In the genomic region with DNA sequence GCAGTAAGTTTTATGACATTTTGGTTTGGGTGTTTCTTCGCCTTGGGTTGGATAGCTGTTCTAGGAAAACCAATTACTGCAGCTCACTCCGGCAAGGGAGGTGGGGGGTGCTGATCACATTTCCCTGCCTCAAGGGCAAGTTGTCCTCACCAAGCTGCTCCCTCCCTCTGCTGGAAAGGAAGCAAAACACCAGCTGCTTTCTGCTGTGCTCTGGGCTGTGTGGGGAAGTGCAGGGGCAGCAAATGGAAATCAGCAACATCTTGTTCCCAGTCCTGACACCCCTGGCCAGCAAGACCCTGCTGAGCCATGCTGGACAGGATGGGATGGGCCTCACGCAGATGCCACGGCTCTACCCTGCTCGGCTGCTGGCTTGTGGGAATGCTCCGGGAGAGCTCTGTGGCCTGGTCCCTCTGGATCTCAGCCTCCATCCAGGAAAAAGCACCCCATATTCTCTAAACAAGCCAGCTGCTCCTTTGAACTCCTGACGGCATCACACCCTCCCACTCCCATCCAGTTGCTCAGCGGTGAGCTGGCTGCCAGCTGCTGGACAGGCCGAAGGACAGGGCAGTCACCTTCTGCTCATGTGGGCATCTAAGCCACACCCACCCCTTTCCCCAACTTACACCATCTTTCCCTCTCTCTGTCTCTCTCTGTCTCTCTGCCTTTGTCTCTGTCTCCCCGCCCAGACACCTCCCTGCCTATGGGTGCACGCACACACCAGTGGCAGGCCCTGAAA, we compare ENCODE assay signal across 9 cellular contexts. TPM values are rescaled to one million over a fixed set of nuclear protein-coding genes. Genes with fewer than 3 reads are reported as not detected.
DNase-seq lines count a peak whose midpoint lies in the region; ATAC-seq, FAIRE-seq and TF ChIP-seq lines count a peak whose summit lies in the region.
"Had no signal": no experiment of that assay in that cellular context is flagged by ENCODE, and none has a peak within 500 bp of the region (broad histone marks: within the 10 kb centered on the region; RNA-seq: fewer than 3 reads in every experiment).

No MANE protein-coding gene starts in this region.

- no peak overlapping the region for H3K27ac ChIP-seq in heart right ventricle
- H3K27ac ChIP-seq in smooth muscle cell (ENCODE audit: low read depth), result no peak overlapping the region
- H3K27ac ChIP-seq: 22Rv1 had no signal

- no peaks in the 10 kb centered on the region for H3K36me3 ChIP-seq in heart right ventricle
- no peaks in the 10 kb centered on the region for H3K36me3 ChIP-seq in smooth muscle cell (ENCODE audit: low read depth)

- no peaks in the 10 kb centered on the region for H3K79me2 ChIP-seq in smooth muscle cell (ENCODE audit: low read depth)

- no peaks in the 10 kb centered on the region for H3F3A ChIP-seq in smooth muscle cell (ENCODE audit: low read depth)

- 67 to 68% methylated on average over 11 of the region's 11 CpGs for WGBS in heart right ventricle, 2 donors
- WGBS in smooth muscle cell (ENCODE audit: low lambda C conversion rate), result 72% methylated on average over 11 of the region's 11 CpGs

- DNase-seq in DMS53 (lab: John Stamatoyannopoulos, UW) (peak; percentile 20), DMS53 treated with DMSO at 0.1 percent for 48 hours (lab: John Stamatoyannopoulos, UW; ENCODE audit: unreplicated experiment) (no peak), heart right ventricle (peak in 1 of 2 donors; percentile 33), smooth muscle cell (lab: John Stamatoyannopoulos, UW; ENCODE audit: unreplicated experiment) (no peak), GM12892 (ENCODE audit: insufficient read length) (no peak)

- ATAC-seq in SK-N-SH treated with all-trans-retinoic acid at 6 μM for 48 hours (peak; percentile 87), heart right ventricle (peak; percentile 48 to 88 (median 80)), GM21529 (IDR thresholded peaks at IDR 0.05; ENCODE audit: unreplicated experiment) (no peak), HG03439 (IDR thresholded peaks at IDR 0.05; ENCODE audit: unreplicated experiment) (no peak)

- H3K4me1 ChIP-seq in heart right ventricle, result peaks cover 0 to 19% (median 10%) of the 10 kb centered on the region in 9 donors
- no peaks in the 10 kb centered on the region for H3K4me1 ChIP-seq in smooth muscle cell (ENCODE audit: low read depth)

- no peak overlapping the region for H3K9ac ChIP-seq in smooth muscle cell (ENCODE audit: low read depth)

- no peak for TF ChIP-seq POLR2A in GM12892 (IDR thresholded peaks at IDR 0.05; ENCODE audit: low read depth, low read length)

- H3K27me3 ChIP-seq in heart right ventricle (peaks cover 0 to 95% (median 60%) of the 10 kb centered on the region in 7 donors), smooth muscle cell (ENCODE audit: low read depth) (peaks cover 4% of the 10 kb centered on the region)

- TF ChIP-seq CTCF in heart right ventricle (IDR thresholded peaks at IDR 0.05), result peak in 7 of 9 donors; percentile 20 to 45 (median 39)
- TF ChIP-seq CTCF in smooth muscle cell (IDR thresholded peaks at IDR 0.05; ENCODE audit: borderline replicate concordance, insufficient read depth, poor library complexity, severe bottlenecking), result peak; percentile 41

- H3K4me3 ChIP-seq in heart right ventricle, result no peak overlapping the region
- H3K4me3 ChIP-seq in smooth muscle cell, result no peak overlapping the region

- H3K9me3 ChIP-seq in heart right ventricle, result no peaks in the 10 kb centered on the region
- no peaks in the 10 kb centered on the region for H3K9me3 ChIP-seq in smooth muscle cell (replicated peaks; ENCODE audit: low read depth)

- FAIRE-seq in GM12892 (lab: Jason Lieb, UNC), result no peak

- H2AFZ ChIP-seq in smooth muscle cell (ENCODE audit: low read depth), result no peak overlapping the region

- intact Hi-C loops in heart right ventricle (cut with DNase I), result loop anchor here in 3 of 10 donors (10.0 kb wide), 2 partner anchors 87 to 587 kb away; no protein-coding TSS in a partner anchor

- no peaks in the 10 kb centered on the region for H4K20me1 ChIP-seq in smooth muscle cell (ENCODE audit: low read depth)

- H3K4me2 ChIP-seq in smooth muscle cell, result no peak overlapping the region

TF ChIP-seq in SK-N-SH treated with all-trans-retinoic acid at 6 μM for 48 hours, 23 proteins besides CTCF, POLR2A, EP300 and RAD21:
- TF ChIP-seq, protein P1, sequence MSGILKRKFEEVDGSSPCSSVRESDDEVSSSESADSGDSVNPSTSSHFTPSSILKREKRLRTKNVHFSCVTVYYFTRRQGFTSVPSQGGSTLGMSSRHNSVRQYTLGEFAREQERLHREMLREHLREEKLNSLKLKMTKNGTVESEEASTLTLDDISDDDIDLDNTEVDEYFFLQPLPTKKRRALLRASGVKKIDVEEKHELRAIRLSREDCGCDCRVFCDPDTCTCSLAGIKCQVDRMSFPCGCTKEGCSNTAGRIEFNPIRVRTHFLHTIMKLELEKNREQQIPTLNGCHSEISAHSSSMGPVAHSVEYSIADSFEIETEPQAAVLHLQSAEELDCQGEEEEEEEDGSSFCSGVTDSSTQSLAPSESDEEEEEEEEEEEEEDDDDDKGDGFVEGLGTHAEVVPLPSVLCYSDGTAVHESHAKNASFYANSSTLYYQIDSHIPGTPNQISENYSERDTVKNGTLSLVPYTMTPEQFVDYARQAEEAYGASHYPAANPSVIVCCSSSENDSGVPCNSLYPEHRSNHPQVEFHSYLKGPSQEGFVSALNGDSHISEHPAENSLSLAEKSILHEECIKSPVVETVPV (CRISPR knock-in tag; IDR thresholded peaks at IDR 0.05), result no peak
- TF ChIP-seq GLIS3 (CRISPR knock-in tag; IDR thresholded peaks at IDR 0.05) (no peak), ZFP3 (CRISPR knock-in tag; IDR thresholded peaks at IDR 0.05) (no peak), TCF4 (CRISPR knock-in tag; IDR thresholded peaks at IDR 0.05; ENCODE audit: borderline replicate concordance) (no peak), SNAI2 (CRISPR knock-in tag; IDR thresholded peaks at IDR 0.05) (no peak), ZC3H10 (CRISPR knock-in tag; IDR thresholded peaks at IDR 0.05) (no peak), ISL1 (CRISPR knock-in tag; IDR thresholded peaks at IDR 0.05) (no peak), ZFP30 (CRISPR knock-in tag; IDR thresholded peaks at IDR 0.05) (no peak), ESRRG (CRISPR knock-in tag; IDR thresholded peaks at IDR 0.05) (no peak), OSR1 (CRISPR knock-in tag; IDR thresholded peaks at IDR 0.05) (no peak), ZNF70 (CRISPR knock-in tag; IDR thresholded peaks at IDR 0.05) (no peak)
- TF ChIP-seq, protein P2, sequence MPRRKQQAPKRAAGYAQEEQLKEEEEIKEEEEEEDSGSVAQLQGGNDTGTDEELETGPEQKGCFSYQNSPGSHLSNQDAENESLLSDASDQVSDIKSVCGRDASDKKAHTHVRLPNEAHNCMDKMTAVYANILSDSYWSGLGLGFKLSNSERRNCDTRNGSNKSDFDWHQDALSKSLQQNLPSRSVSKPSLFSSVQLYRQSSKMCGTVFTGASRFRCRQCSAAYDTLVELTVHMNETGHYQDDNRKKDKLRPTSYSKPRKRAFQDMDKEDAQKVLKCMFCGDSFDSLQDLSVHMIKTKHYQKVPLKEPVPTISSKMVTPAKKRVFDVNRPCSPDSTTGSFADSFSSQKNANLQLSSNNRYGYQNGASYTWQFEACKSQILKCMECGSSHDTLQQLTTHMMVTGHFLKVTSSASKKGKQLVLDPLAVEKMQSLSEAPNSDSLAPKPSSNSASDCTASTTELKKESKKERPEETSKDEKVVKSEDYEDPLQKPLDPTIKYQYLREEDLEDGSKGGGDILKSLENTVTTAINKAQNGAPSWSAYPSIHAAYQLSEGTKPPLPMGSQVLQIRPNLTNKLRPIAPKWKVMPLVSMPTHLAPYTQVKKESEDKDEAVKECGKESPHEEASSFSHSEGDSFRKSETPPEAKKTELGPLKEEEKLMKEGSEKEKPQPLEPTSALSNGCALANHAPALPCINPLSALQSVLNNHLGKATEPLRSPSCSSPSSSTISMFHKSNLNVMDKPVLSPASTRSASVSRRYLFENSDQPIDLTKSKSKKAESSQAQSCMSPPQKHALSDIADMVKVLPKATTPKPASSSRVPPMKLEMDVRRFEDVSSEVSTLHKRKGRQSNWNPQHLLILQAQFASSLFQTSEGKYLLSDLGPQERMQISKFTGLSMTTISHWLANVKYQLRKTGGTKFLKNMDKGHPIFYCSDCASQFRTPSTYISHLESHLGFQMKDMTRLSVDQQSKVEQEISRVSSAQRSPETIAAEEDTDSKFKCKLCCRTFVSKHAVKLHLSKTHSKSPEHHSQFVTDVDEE (CRISPR knock-in tag; IDR thresholded peaks at IDR 0.05), result no peak
- TF ChIP-seq, protein P3, sequence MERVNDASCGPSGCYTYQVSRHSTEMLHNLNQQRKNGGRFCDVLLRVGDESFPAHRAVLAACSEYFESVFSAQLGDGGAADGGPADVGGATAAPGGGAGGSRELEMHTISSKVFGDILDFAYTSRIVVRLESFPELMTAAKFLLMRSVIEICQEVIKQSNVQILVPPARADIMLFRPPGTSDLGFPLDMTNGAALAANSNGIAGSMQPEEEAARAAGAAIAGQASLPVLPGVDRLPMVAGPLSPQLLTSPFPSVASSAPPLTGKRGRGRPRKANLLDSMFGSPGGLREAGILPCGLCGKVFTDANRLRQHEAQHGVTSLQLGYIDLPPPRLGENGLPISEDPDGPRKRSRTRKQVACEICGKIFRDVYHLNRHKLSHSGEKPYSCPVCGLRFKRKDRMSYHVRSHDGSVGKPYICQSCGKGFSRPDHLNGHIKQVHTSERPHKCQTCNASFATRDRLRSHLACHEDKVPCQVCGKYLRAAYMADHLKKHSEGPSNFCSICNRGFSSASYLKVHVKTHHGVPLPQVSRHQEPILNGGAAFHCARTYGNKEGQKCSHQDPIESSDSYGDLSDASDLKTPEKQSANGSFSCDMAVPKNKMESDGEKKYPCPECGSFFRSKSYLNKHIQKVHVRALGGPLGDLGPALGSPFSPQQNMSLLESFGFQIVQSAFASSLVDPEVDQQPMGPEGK (CRISPR knock-in tag; IDR thresholded peaks at IDR 0.05; ENCODE audit: borderline replicate concordance), result no peak

RNA-seq across cellular contexts. Expression of a gene that starts 52.4 kb away (rescaled TPM):
- total RNA-seq in heart right ventricle (100 to 1,000 TPM; 163 to 323 (median 243) TPM), smooth muscle cell (233 and 278 TPM in 2 replicates)
- polyA plus RNA-seq in heart right ventricle (100 to 1,000 TPM in 1 of 2 donors, 10 to 100 TPM in 1; 56.7 to 125 TPM), smooth muscle cell (290 and 357 TPM in 2 replicates)
- 121 TPM for polyA plus RNA-seq in GM12892 (2012; ENCODE audit: missing spikeins)

Comparison
In these comparisons a context has a peak if more than half of its experiments do, and no peak if none do; other contexts are left out.
1. ATAC-seq: peak in SK-N-SH treated with all-trans-retinoic acid at 6 μM for 48 hours (single experiment) and heart right ventricle (8 of 8); none in GM21529 (single experiment) and HG03439 (single experiment).